Comparison of ENCODE assay signal across 24 cellular contexts in the genomic region with DNA sequence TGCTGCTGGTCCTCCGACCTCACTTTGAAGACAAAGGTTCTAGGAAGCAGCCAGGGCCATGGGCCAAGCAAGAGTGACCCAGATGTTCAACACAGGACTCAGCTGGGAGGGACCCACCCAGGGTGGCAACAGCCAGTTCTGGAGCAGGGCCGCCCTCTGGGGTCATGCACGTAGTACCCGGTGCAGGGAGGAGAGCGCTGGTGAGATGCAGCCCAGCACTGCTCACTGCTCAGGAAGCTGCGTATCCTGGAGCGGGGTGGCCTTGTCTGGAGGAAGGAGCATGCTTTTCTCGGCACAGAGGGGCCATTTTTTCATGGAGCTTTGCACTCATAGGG.
"Had no signal": no experiment of that assay in that cellular context is flagged by ENCODE, and none has a peak within 500 bp of the region (broad histone marks: within the 10 kb centered on the region; RNA-seq: fewer than 3 reads in every experiment).

No MANE protein-coding gene starts in this region.

- H3K27me3 Mint-ChIP-seq: activated CD4-positive, alpha-beta T cell treated with anti-CD3 and anti-CD28 coated beads, Interleukin-2, amount 10 ng/mL, durations not matched to agents 7 days and 5 days had no signal

- H3K4me3 ChIP-seq: colonic mucosa, gastroesophageal sphincter, hepatocyte, smooth muscle cell had no signal

- H3K4me3 Mint-ChIP-seq: activated CD4-positive, alpha-beta memory T cell treated with anti-CD3 and anti-CD28 coated beads, Interleukin-2, amount 10 ng/mL, durations not matched to agents 7 days and 5 days; activated CD4-positive, alpha-beta T cell treated with anti-CD3 and anti-CD28 coated beads, Interleukin-2, amount 10 ng/mL, durations not matched to agents 7 days and 5 days; activated T-cell treated with anti-CD3 and anti-CD28 coated beads, Interleukin-2, amount 50 U/mL, for 24 hours; effector memory CD8-positive, alpha-beta T cell; memory B cell; naive thymus-derived CD8-positive, alpha-beta T cell; stimulated activated naive B cell treated with anti-CD40 and anti-IgM and Interleukin-4, amounts not matched to agents 10 μg/mL and 1 μg/mL and 100 μg/mL, for 72 hours had no signal

- H3K4me1 ChIP-seq: colonic mucosa, gastroesophageal sphincter had no signal

- H3K9me3 ChIP-seq: colonic mucosa, gastroesophageal sphincter, neutrophil had no signal

- H3K36me3 Mint-ChIP-seq: activated naive CD4-positive, alpha-beta T cell treated with anti-CD3 and anti-CD28 coated beads, Interleukin-2, amount 50 U/mL, for 72 hours; memory B cell; naive thymus-derived CD8-positive, alpha-beta T cell; stimulated activated naive B cell treated with anti-CD40 and anti-IgM and Interleukin-4, amounts not matched to agents 10 μg/mL and 1 μg/mL and 100 μg/mL, for 72 hours had no signal

- H3K36me3 ChIP-seq: colonic mucosa, gastroesophageal sphincter, neutrophil had no signal

- H3K79me2 ChIP-seq: hepatocyte had no signal

- ATAC-seq: activated naive CD4-positive, alpha-beta T cell treated with anti-CD3 and anti-CD28 coated beads, Interleukin-2, amount 50 U/mL, for 72 hours; effector memory CD8-positive, alpha-beta T cell; gastroesophageal sphincter; naive thymus-derived CD8-positive, alpha-beta T cell; stimulated activated naive B cell treated with anti-CD40 and anti-IgM and Interleukin-4, amounts not matched to agents 10 μg/mL and 1 μg/mL and 100 μg/mL, for 72 hours had no signal

- H2AFZ ChIP-seq: hepatocyte had no signal

- H3K4me2 ChIP-seq: hepatocyte, smooth muscle cell had no signal

- DNase-seq: activated CD4-positive, alpha-beta memory T cell treated with anti-CD3 and anti-CD28 coated beads, Interleukin-2, amount 10 ng/mL, durations not matched to agents 7 days and 5 days; activated CD4-positive, alpha-beta T cell treated with anti-CD3 and anti-CD28 coated beads, Interleukin-2, amount 10 ng/mL, durations not matched to agents 7 days and 5 days; activated CD4-positive, CD25-positive, alpha-beta regulatory T cell treated with anti-CD3 and anti-CD28 coated beads, Interleukin-2, amount 50 U/mL, for 72 hours; activated CD8-positive, alpha-beta memory T cell treated with anti-CD3 and anti-CD28 coated beads, Interleukin-2, amount 50 U/mL, for 48 hours; activated T-cell treated with anti-CD3 and anti-CD28 coated beads, Interleukin-2, amount 50 U/mL, for 24 hours; cerebellar nuclear complex; colonic mucosa; effector memory CD8-positive, alpha-beta T cell; erythroblast; left cardiac atrium; naive thymus-derived CD8-positive, alpha-beta T cell; stimulated activated CD4-positive, alpha-beta T cell treated with anti-CD3 and anti-CD28 coated beads, Interleukin-1b, Interleukin-23, amount 100 ng/mL, for 48 hours; stimulated activated CD4-positive, alpha-beta T cell treated with anti-CD3 and anti-CD28 coated beads, Interleukin-4, amount 100 ng/mL, for 4 hours; stimulated activated CD8-positive, alpha-beta memory T cell treated with anti-CD3 and anti-CD28 coated beads, Interleukin-4, amount 100 ng/mL, for 48 hours; stimulated activated naive B cell treated with anti-CD40 and anti-IgM and Interleukin-4, amounts not matched to agents 10 μg/mL and 1 μg/mL and 100 μg/mL, for 72 hours; T-helper 1 cell; trophoblast cell had no signal

- H3K9me3 Mint-ChIP-seq: memory B cell; naive thymus-derived CD8-positive, alpha-beta T cell had no signal

- H3K27ac Mint-ChIP-seq: activated CD4-positive, alpha-beta memory T cell treated with anti-CD3 and anti-CD28 coated beads, Interleukin-2, amount 10 ng/mL, durations not matched to agents 7 days and 5 days; activated CD4-positive, alpha-beta T cell treated with anti-CD3 and anti-CD28 coated beads, Interleukin-2, amount 10 ng/mL, durations not matched to agents 7 days and 5 days; activated T-cell treated with anti-CD3 and anti-CD28 coated beads, Interleukin-2, amount 50 U/mL, for 24 hours; effector memory CD8-positive, alpha-beta T cell; memory B cell; stimulated activated naive B cell treated with anti-CD40 and anti-IgM and Interleukin-4, amounts not matched to agents 10 μg/mL and 1 μg/mL and 100 μg/mL, for 72 hours had no signal

- H3K27me3 ChIP-seq: colonic mucosa, gastroesophageal sphincter, hepatocyte, neutrophil had no signal

- H3K27ac ChIP-seq: colonic mucosa, gastroesophageal sphincter, hepatocyte, neutrophil, VCaP had no signal
